ENCODE assay signal across 8 cellular contexts in the genomic region with DNA sequence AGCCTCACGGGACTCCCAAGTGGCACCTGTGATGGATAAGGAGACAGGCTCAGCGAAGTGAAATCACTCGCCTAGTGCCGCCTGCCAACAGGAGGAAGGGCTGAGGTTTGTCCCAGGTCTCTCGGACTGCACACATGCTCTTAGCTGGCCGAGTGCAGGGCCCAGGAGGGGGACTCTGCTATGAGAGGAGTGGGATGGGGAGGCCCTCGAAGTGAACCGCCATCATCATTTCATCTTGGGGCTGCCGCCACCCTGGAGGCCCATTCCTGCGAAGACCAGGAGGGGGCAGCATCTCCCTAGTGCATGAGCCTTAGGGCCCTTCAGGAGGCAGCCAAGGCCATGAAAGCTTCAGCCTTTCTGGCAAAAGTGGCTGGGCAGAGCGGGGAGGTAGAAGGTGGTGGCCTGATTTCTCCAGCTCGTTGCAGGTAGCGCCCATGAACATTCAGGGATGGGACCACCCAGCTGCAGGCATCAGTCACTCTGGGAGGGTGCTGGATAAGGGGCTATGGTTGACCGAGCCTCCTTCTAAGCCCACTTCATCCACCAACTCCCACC. TPM values are rescaled to one million over a fixed set of nuclear protein-coding genes. Genes with fewer than 3 reads are reported as not detected.
DNase-seq lines count a peak whose midpoint lies in the region; ATAC-seq, FAIRE-seq and TF ChIP-seq lines count a peak whose summit lies in the region.

No MANE protein-coding gene starts in this region.

- peak; percentile 83 for ATAC-seq in T-helper 17 cell
- peak; percentile 81 to 85 for ATAC-seq in left cardiac atrium
- ATAC-seq in sciatic nerve = peak; percentile 88

- no peak overlapping the region for H3K9ac ChIP-seq in adipocyte (ENCODE audit: low read length)

- H3K9me3 ChIP-seq in T-helper 17 cell (ENCODE audit: control insufficient read depth, low read length, poor library complexity, severe bottlenecking) (no peaks in the 10 kb centered on the region), adipocyte (ENCODE audit: control insufficient read depth, low read length) (no peaks in the 10 kb centered on the region)

- peak; percentile 72 for DNase-seq in A172 (ENCODE audit: low spot score)
- DNase-seq in GM12892 (ENCODE audit: insufficient read length) = peak; percentile 87
- DNase-seq in NAMALWA (ENCODE audit: low spot score) = peak; percentile 82
- peak in 2 of 3 donors; percentile 43 to 65 for DNase-seq in T-helper 17 cell
- DNase-seq in adipocyte (ENCODE audit: low read depth) = peak; percentile 88
- DNase-seq in left cardiac atrium = peak; percentile 82
- peak; percentile 90 for DNase-seq in sciatic nerve (ENCODE audit: low spot score)
- no peak for DNase-seq in cortex of kidney (lab: John Stamatoyannopoulos, UW)

- no peak overlapping the region for H3K4me3 Mint-ChIP-seq in T-helper 17 cell

- H3K36me3 Mint-ChIP-seq in T-helper 17 cell (ENCODE audit: low read depth) = peaks cover 8% of the 10 kb centered on the region

- intact Hi-C loops in left cardiac atrium (cut with DNase I) (loop anchor here (1.0 to 10.0 kb wide), 4 partner anchors 52 to 425 kb away; no protein-coding TSS in a partner anchor), sciatic nerve (cut with DNase I) (loop anchor here (5.0 kb wide), 1 partner anchor 97 kb away; no protein-coding TSS in a partner anchor)

- TF ChIP-seq POLR2A in GM12892 (IDR thresholded peaks at IDR 0.05; ENCODE audit: low read depth, low read length) = no peak

- H3K4me1 Mint-ChIP-seq in T-helper 17 cell = peaks cover 6% of the 10 kb centered on the region

- H3K36me3 ChIP-seq in adipocyte (ENCODE audit: control insufficient read depth, insufficient read depth, low read length, severe bottlenecking) = peaks cover 39% of the 10 kb centered on the region

- FAIRE-seq in GM12892 (lab: Jason Lieb, UNC) = peak; percentile 78

- no peaks in the 10 kb centered on the region for H3K27me3 ChIP-seq in adipocyte (replicated peaks; ENCODE audit: control insufficient read depth, insufficient read depth, low read length)

- no peaks in the 10 kb centered on the region for H3K27me3 Mint-ChIP-seq in T-helper 17 cell

- peaks cover 8% of the 10 kb centered on the region for H3K4me1 ChIP-seq in adipocyte (ENCODE audit: control insufficient read depth, insufficient read depth, low read length)

- no peak overlapping the region for H3K27ac Mint-ChIP-seq in T-helper 17 cell

- no peak overlapping the region for H3K4me3 ChIP-seq in adipocyte (ENCODE audit: low read length)

RNA-seq across cellular contexts. Expression of a gene that starts 17.3 kb away (rescaled TPM):
- total RNA-seq in A172 (2014; rRNA removed; shearing (Covaris generic)) = 3.3 and 5.8 TPM in 2 replicates
- 43.0 TPM for polyA plus RNA-seq in GM12892 (2012; ENCODE audit: missing spikeins)
- total RNA-seq in T-helper 17 cell = 100 to 1,000 TPM; 177 to 188 TPM
- total RNA-seq in left cardiac atrium = 10 to 100 TPM in 1 of 2 donors, 1 to 10 TPM in 1; 7.8 to 10.0 TPM
- total RNA-seq in sciatic nerve = 53.0 TPM

RNA-seq across cellular contexts. Expression of a gene that starts 19.8 kb away (rescaled TPM):
- total RNA-seq in A172 (2014; rRNA removed; shearing (Covaris generic)) = 22.0 and 29.6 TPM in 2 replicates
- polyA plus RNA-seq in GM12892 (2012; ENCODE audit: missing spikeins) = 13.8 TPM
- 10 to 100 TPM; 48.5 to 72.5 TPM for total RNA-seq in T-helper 17 cell
- total RNA-seq in left cardiac atrium = 1 to 10 TPM in 1 of 2 donors, under 1 TPM in 1; 0.94 to 1.7 TPM
- 4.1 TPM for total RNA-seq in sciatic nerve
